In the genomic region with DNA sequence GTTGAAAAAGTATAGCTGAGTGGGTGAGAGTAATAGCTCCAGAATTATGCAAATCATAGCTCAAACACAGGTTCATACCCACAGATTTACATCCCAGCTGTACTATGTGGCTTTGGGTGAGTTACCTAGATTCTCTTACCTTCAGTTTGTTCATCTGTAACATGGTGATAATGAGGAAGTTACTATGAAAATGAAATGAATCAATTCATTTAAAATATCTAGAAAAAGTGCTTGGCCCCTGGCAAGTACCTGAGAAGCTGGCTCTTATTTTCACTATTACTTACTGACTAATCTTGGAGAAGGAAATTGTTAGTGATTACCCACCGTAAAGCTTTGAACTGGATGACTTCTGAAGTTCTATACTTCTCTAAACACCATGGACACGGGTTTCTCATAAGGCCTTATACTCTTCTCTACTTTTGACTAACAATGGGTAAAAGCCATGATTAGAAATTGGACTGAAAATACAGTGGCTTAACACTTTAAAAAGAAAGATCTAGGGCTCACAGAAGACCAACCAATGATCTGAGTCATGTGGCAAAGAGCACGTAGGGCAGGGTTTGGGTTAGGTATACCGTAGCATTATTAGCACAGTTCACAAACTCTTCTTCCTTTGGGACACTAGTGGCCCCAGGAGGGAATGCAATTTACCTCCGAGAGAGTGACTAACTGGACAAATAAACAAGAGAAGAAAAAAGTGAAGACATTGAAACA, we compare ENCODE assay signal across 15 cellular contexts.
DNase-seq lines count a peak whose midpoint lies in the region; ATAC-seq, FAIRE-seq and TF ChIP-seq lines count a peak whose summit lies in the region.
"Had no signal": no experiment of that assay in that cellular context is flagged by ENCODE, and none has a peak within 500 bp of the region (broad histone marks: within the 10 kb centered on the region; RNA-seq: fewer than 3 reads in every experiment).

No MANE protein-coding gene starts in this region.

- H3K9ac ChIP-seq in astrocyte (ENCODE audit: low read length), result no peak overlapping the region

- DNase-seq in astrocyte (ENCODE audit: low read depth) (no peak), GOT3 (lab: John Stamatoyannopoulos, UW) (no peak), T-helper 1 cell (no peak), brain microvascular endothelial cell (no peak), EL (no peak)
- DNase-seq: activated CD4-positive, alpha-beta memory T cell treated with anti-CD3 and anti-CD28 coated beads, Interleukin-2, amount 10 ng/mL, durations not matched to agents 7 days and 5 days; CD4-positive, alpha-beta memory T cell; KG1; naive thymus-derived CD4-positive, alpha-beta T cell had no signal

- H3K9me3 Mint-ChIP-seq in astrocyte (ENCODE audit: unreplicated experiment), result peaks cover 2% of the 10 kb centered on the region
- H3K9me3 Mint-ChIP-seq: stimulated activated naive CD8-positive, alpha-beta T cell treated with anti-CD3 and anti-CD28 coated beads, Interleukin-15, Interleukin-2, amounts not matched to agents 100 ng/mL and 50 ng/mL, for 24 hours had no signal

- H3K27me3 Mint-ChIP-seq in astrocyte (ENCODE audit: low read depth, unreplicated experiment), result no peaks in the 10 kb centered on the region
- H3K27me3 Mint-ChIP-seq: activated CD4-positive, alpha-beta memory T cell treated with anti-CD3 and anti-CD28 coated beads, Interleukin-2, amount 10 ng/mL, durations not matched to agents 7 days and 5 days had no signal

- H3K4me3 ChIP-seq in astrocyte (ENCODE audit: insufficient read depth, low read depth, low read length), result no peak overlapping the region
- H3K4me3 ChIP-seq in brain microvascular endothelial cell (ENCODE audit: low read depth, low read length), result no peak overlapping the region

- in situ Hi-C loops in brain microvascular endothelial cell (cut with HindIII; ENCODE audit: low pct_ligation_motif_present, low sequenced_read_pairs), result no loop called here

- H3K27ac ChIP-seq in astrocyte (ENCODE audit: low read depth, low read length) (no peak overlapping the region), brain microvascular endothelial cell (no peak overlapping the region)

- peak; percentile 66 for ATAC-seq in GM18870 (IDR thresholded peaks at IDR 0.05; ENCODE audit: unreplicated experiment)
- ATAC-seq in GM21576 (IDR thresholded peaks at IDR 0.05; ENCODE audit: unreplicated experiment), result peak; percentile 70
- peak; percentile 71 for ATAC-seq in HG03097 (IDR thresholded peaks at IDR 0.05; ENCODE audit: low FRiP score, unreplicated experiment)
- ATAC-seq: naive thymus-derived CD4-positive, alpha-beta T cell; SK-N-SH treated with all-trans-retinoic acid at 6 μM for 48 hours had no signal

- H3K27ac Mint-ChIP-seq in astrocyte (ENCODE audit: unreplicated experiment), result peak overlapping the region; percentile 92
- H3K27ac Mint-ChIP-seq: activated CD4-positive, alpha-beta memory T cell treated with anti-CD3 and anti-CD28 coated beads, Interleukin-2, amount 10 ng/mL, durations not matched to agents 7 days and 5 days; CD4-positive, alpha-beta memory T cell; naive thymus-derived CD4-positive, alpha-beta T cell; stimulated activated naive CD8-positive, alpha-beta T cell treated with anti-CD3 and anti-CD28 coated beads, Interleukin-15, Interleukin-2, amounts not matched to agents 100 ng/mL and 50 ng/mL, for 24 hours had no signal

- FAIRE-seq in astrocyte (lab: Jason Lieb, UNC), result no peak
- FAIRE-seq: endothelial cell of umbilical vein had no signal

- H3K4me1 Mint-ChIP-seq in astrocyte (ENCODE audit: low read depth, unreplicated experiment), result peaks cover 16% of the 10 kb centered on the region
- H3K4me1 Mint-ChIP-seq: CD4-positive, alpha-beta memory T cell had no signal

- no peaks in the 10 kb centered on the region for H3K36me3 Mint-ChIP-seq in astrocyte (ENCODE audit: low read depth, unreplicated experiment)
- H3K36me3 Mint-ChIP-seq: CD4-positive, alpha-beta memory T cell; naive thymus-derived CD4-positive, alpha-beta T cell had no signal

- TF ChIP-seq CTCF in astrocyte (IDR thresholded peaks at IDR 0.05; ENCODE audit: insufficient read depth, low read depth, low read length) (no peak), brain microvascular endothelial cell (IDR thresholded peaks at IDR 0.05; ENCODE audit: low read depth, low read length, missing control alignments) (no peak)

- no peak overlapping the region for H3K4me3 Mint-ChIP-seq in astrocyte (ENCODE audit: unreplicated experiment)
- H3K4me3 Mint-ChIP-seq: activated CD4-positive, alpha-beta memory T cell treated with anti-CD3 and anti-CD28 coated beads, Interleukin-2, amount 10 ng/mL, durations not matched to agents 7 days and 5 days; CD4-positive, alpha-beta memory T cell; naive thymus-derived CD4-positive, alpha-beta T cell; stimulated activated naive CD8-positive, alpha-beta T cell treated with anti-CD3 and anti-CD28 coated beads, Interleukin-15, Interleukin-2, amounts not matched to agents 100 ng/mL and 50 ng/mL, for 24 hours had no signal

- no peaks in the 10 kb centered on the region for H4K20me1 ChIP-seq in astrocyte (ENCODE audit: insufficient read depth, low read length)

- no peaks in the 10 kb centered on the region for H3K9me3 ChIP-seq in astrocyte (ENCODE audit: insufficient read depth, low read depth, low read length)

- H3K4me2 ChIP-seq in astrocyte (ENCODE audit: low read length), result no peak overlapping the region

- H3K27me3 ChIP-seq in astrocyte (ENCODE audit: insufficient read depth, low read length), result no peaks in the 10 kb centered on the region
- no peaks in the 10 kb centered on the region for H3K27me3 ChIP-seq in brain microvascular endothelial cell (replicated peaks)

- no peaks in the 10 kb centered on the region for H3K79me2 ChIP-seq in astrocyte (ENCODE audit: insufficient read depth, low read length)

- no peak overlapping the region for H2AFZ ChIP-seq in astrocyte (ENCODE audit: low read depth, low read length)

- H3K4me1 ChIP-seq in astrocyte (ENCODE audit: insufficient read depth, low read length), result peaks cover 15% of the 10 kb centered on the region

- H3K36me3 ChIP-seq in astrocyte (ENCODE audit: insufficient read depth, low read length) (no peaks in the 10 kb centered on the region), brain microvascular endothelial cell (replicated peaks) (no peaks in the 10 kb centered on the region)
